8 cellular contexts compared by ENCODE assay signal in the genomic region with DNA sequence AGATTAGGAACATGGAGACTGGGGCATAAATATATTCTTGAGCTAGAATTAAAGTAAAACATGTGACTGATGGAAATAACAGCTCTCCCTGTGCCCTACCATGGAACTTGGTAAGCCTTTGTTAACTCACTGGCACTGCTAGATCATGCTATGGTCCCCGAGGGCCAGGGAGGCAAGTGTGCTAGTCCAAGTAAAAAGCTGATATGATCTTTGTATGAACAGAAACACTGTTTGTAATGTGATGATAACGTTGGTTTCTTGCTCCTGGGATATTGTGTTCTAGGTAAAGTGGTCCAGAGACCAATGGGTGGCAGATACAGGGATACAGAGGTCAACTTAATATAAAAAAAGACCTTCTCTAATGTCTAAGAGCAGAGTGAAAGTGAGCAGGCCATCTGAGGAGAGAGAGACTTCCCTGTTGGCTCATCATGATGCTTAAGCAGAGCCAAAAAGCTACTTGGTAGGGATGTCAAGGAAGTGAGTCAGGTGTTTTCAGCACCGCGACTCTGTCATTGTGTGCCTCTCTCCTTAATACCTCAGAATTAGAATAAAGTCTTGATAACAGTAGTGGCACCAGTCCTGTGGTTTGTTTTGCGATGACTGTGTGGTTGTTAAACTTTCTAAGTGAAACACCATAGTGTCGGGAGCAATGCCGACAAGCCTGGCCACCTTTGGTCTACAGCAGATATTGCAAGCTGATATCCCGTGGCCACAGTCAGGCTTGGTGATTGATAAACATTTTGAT. TPM values are rescaled to one million over a fixed set of nuclear protein-coding genes. Genes with fewer than 3 reads are reported as not detected.
DNase-seq lines count a peak whose midpoint lies in the region; ATAC-seq lines count a peak whose summit lies in the region.

No MANE protein-coding gene starts in this region.

- DNase-seq in Caki2 (ENCODE audit: low read depth) (peak; percentile 71), NCI-H2081 (lab: John Stamatoyannopoulos, UW) (no peak), HUDEP-2 (lab: John Stamatoyannopoulos, UW; ENCODE audit: unreplicated experiment in 76 of 76) (no peak)
- DNase-seq in activated T-cell treated with anti-CD3 and anti-CD28 coated beads, Interleukin-2, amount 50 U/mL, for 24 hours = peak; percentile 53
- no peak for DNase-seq in effector memory CD4-positive, alpha-beta T cell

- peaks cover 2% of the 10 kb centered on the region for H3K36me3 Mint-ChIP-seq in activated T-cell treated with anti-CD3 and anti-CD28 coated beads, Interleukin-2, amount 50 U/mL, for 24 hours (ENCODE audit: low read depth)

- H3K27ac ChIP-seq in layer of hippocampus (ENCODE audit: low read depth, low read length) = peak overlapping the region; percentile 30
- H3K27ac ChIP-seq in effector memory CD4-positive, alpha-beta T cell (ENCODE audit: insufficient read depth, low read length, poor library complexity, severe bottlenecking) = no peak overlapping the region

- no peaks in the 10 kb centered on the region for H3K4me1 ChIP-seq in effector memory CD4-positive, alpha-beta T cell (ENCODE audit: control insufficient read depth, insufficient read depth, low read length, poor library complexity, severe bottlenecking)

- H3K27ac Mint-ChIP-seq in activated T-cell treated with anti-CD3 and anti-CD28 coated beads, Interleukin-2, amount 50 U/mL, for 24 hours = peak overlapping the region; percentile 75

- peaks cover 31% of the 10 kb centered on the region for H3K4me1 Mint-ChIP-seq in activated T-cell treated with anti-CD3 and anti-CD28 coated beads, Interleukin-2, amount 50 U/mL, for 24 hours (ENCODE audit: low read depth)

- peaks cover 3% of the 10 kb centered on the region for H3K27me3 Mint-ChIP-seq in activated T-cell treated with anti-CD3 and anti-CD28 coated beads, Interleukin-2, amount 50 U/mL, for 24 hours

- no peaks in the 10 kb centered on the region for H3K27me3 ChIP-seq in layer of hippocampus (ENCODE audit: control insufficient read depth, insufficient read depth, low read length)
- no peaks in the 10 kb centered on the region for H3K27me3 ChIP-seq in effector memory CD4-positive, alpha-beta T cell (replicated peaks; ENCODE audit: control insufficient read depth, insufficient read depth, low read length, poor library complexity, severe bottlenecking)

- H3K4me3 ChIP-seq in effector memory CD4-positive, alpha-beta T cell (ENCODE audit: insufficient read depth, low read depth, low read length, poor library complexity, severe bottlenecking) = no peak overlapping the region

- in situ Hi-C loops in Caki2 (cut with HindIII; ENCODE audit: low pct_unique_long_range_greater_than_20kb, low sequenced_read_pairs) = no loop called here

- no peaks in the 10 kb centered on the region for H3K36me3 ChIP-seq in effector memory CD4-positive, alpha-beta T cell (ENCODE audit: control insufficient read depth, insufficient read depth, low read length)

- no peaks in the 10 kb centered on the region for H3K9me3 Mint-ChIP-seq in activated T-cell treated with anti-CD3 and anti-CD28 coated beads, Interleukin-2, amount 50 U/mL, for 24 hours

- ATAC-seq in GM21367 (IDR thresholded peaks at IDR 0.05; ENCODE audit: unreplicated experiment) (peak; percentile 31), HG03571 (IDR thresholded peaks at IDR 0.05; ENCODE audit: unreplicated experiment) (peak; percentile 54)

- H3K4me3 Mint-ChIP-seq in activated T-cell treated with anti-CD3 and anti-CD28 coated beads, Interleukin-2, amount 50 U/mL, for 24 hours = peak overlapping the region; percentile 3

- H3K9me3 ChIP-seq in effector memory CD4-positive, alpha-beta T cell (ENCODE audit: control insufficient read depth, low read length) = no peaks in the 10 kb centered on the region

RNA-seq across cellular contexts. Expression of gene BICD1, which starts 27.7 kb away (rescaled TPM):
- 11.1 and 13.5 TPM in 2 replicates for total RNA-seq in Caki2 (2014; rRNA removed; shearing (Covaris generic); ENCODE audit: low replicate concordance)

Comparison
In these comparisons a context has a peak if more than half of its experiments do, and no peak if none do; other contexts are left out.
1. DNase-seq: peak in Caki2 (single experiment) and activated T-cell treated with anti-CD3 and anti-CD28 coated beads, Interleukin-2, amount 50 U/mL, for 24 hours (single experiment); none in effector memory CD4-positive, alpha-beta T cell (0 of 3), NCI-H2081 (0 of 2) and HUDEP-2 (0 of 76).